In genomic region chr10:119509909-119510451, GRCh38 we compare ENCODE assay signal across 10 cellular contexts. TPM values are rescaled to one million over a fixed set of nuclear protein-coding genes. Genes with fewer than 3 reads are reported as not detected.
DNase-seq lines count a peak whose midpoint lies in the region; ATAC-seq and TF ChIP-seq lines count a peak whose summit lies in the region.
"Had no signal": no experiment of that assay in that cellular context is flagged by ENCODE, and none has a peak within 500 bp of the region (broad histone marks: within the 10 kb centered on the region; RNA-seq: fewer than 3 reads in every experiment).

No MANE protein-coding gene starts in this region.

- no peaks in the 10 kb centered on the region for H3K27me3 Mint-ChIP-seq in CD4-positive, alpha-beta T cell

- CTCF ChIA-PET in CD4-positive, alpha-beta T cell (lab: Charles Lee), result interaction anchor here (1.8 kb wide), 1 partner anchor 33 kb away, joined by 4 read pairs; no protein-coding TSS in a partner anchor

- no peak overlapping the region for H3K27ac ChIP-seq in CD4-positive, alpha-beta T cell (ENCODE audit: low read depth, low read length)

- no peaks in the 10 kb centered on the region for H3K9me3 ChIP-seq in CD4-positive, alpha-beta T cell (ENCODE audit: control insufficient read depth, low read length)

- no peak for TF ChIP-seq CTCF in CD4-positive, alpha-beta T cell (IDR thresholded peaks at IDR 0.05)
- no peak for TF ChIP-seq CTCF in omental fat pad (IDR thresholded peaks at IDR 0.05)

- ATAC-seq in CD4-positive, alpha-beta T cell (ENCODE audit: poor library complexity), result no peak
- peak; percentile 91 for ATAC-seq in esophagus mucosa
- peak; percentile 62 for ATAC-seq in omental fat pad (ENCODE audit: low FRiP score)

- intact Hi-C loops in CD4-positive, alpha-beta T cell (cut with DNase I, micrococcal nuclease), result loop anchor here in 1 of 2 experiments (10.0 kb wide), 1 partner anchor 145 kb away; the partner anchor contains the start of gene BAG3

- H3K27me3 ChIP-seq in CD4-positive, alpha-beta T cell (ENCODE audit: control insufficient read depth, insufficient read depth, low read length), result no peaks in the 10 kb centered on the region

- POLR2A ChIA-PET in CD4-positive, alpha-beta T cell (lab: Charles Lee), result interaction anchor here (1.1 kb wide), 1 partner anchor 20 kb away, joined by 5 read pairs; no protein-coding TSS in a partner anchor

- peak overlapping the region; percentile 88 for H3K27ac Mint-ChIP-seq in CD4-positive, alpha-beta T cell

- H3K4me3 Mint-ChIP-seq in CD4-positive, alpha-beta T cell, result no peak overlapping the region

- no peak for DNase-seq in CD4-positive, alpha-beta T cell
- DNase-seq in NCI-H69 (lab: John Stamatoyannopoulos, UW) (peak; percentile 3), omental fat pad (ENCODE audit: low spot score) (no peak), mucosa of gallbladder (ENCODE audit: low spot score) (no peak), SW480 (ENCODE audit: low spot score) (no peak), iPS-NIHi7 (ENCODE audit: extremely low spot score) (no peak), glomerular visceral epithelial cell (ENCODE audit: extremely low spot score) (no peak)
- DNase-seq: NCI-H1436 treated with DMSO at 0.1 percent for 48 hours, NCI-H82 had no signal

- H3K36me3 Mint-ChIP-seq in CD4-positive, alpha-beta T cell (ENCODE audit: low read depth), result peaks cover 97% of the 10 kb centered on the region

- no peaks in the 10 kb centered on the region for H3K9me3 Mint-ChIP-seq in CD4-positive, alpha-beta T cell

- peaks cover 58% of the 10 kb centered on the region for H3K4me1 Mint-ChIP-seq in CD4-positive, alpha-beta T cell (ENCODE audit: low read depth)

RNA-seq across cellular contexts. Expression of gene RGS10, which starts 32.5 kb away (rescaled TPM):
- 100 to 1,000 TPM; 132 to 134 TPM for total RNA-seq in CD4-positive, alpha-beta T cell
- total RNA-seq in esophagus mucosa, result 33.9 TPM
- 10 to 100 TPM; 12.3 to 40.2 (median 18.7) TPM for total RNA-seq in omental fat pad
- 42.7 TPM for total RNA-seq in mucosa of gallbladder
